ENCODE assay signal across 28 cellular contexts in the genomic region with DNA sequence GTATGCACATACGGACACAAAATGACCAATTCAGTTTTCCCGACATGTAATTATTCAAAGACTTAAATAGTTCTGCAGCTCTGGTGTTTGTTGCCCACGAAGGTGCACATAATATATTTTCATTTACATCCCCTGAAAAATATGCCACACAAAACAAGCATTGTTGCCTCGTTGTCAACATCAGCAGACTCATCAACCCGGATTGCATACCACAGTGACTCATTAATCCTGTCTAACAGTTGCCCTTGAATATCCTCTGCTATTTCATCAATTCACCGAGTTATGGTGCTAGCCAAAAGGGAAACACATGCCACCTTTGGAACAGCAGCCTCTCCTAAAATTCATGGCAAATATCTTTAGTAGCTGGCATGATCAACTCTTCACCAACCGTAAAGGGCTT.
DNase-seq lines count a peak whose midpoint lies in the region; ATAC-seq and TF ChIP-seq lines count a peak whose summit lies in the region.
"Had no signal": no experiment of that assay in that cellular context is flagged by ENCODE, and none has a peak within 500 bp of the region (broad histone marks: within the 10 kb centered on the region; RNA-seq: fewer than 3 reads in every experiment).

No MANE protein-coding gene starts in this region.

- TF ChIP-seq CTCF in mammary epithelial cell (conservative IDR thresholded peaks at IDR 0.05 in 1 of 2, IDR thresholded peaks at IDR 0.05 in 1 of 2; ENCODE audit: extremely low read depth in 1 of 2, insufficient read depth in 1 of 2, low read depth in 1 of 2, low read length in 2 of 2) (no peak), retinal pigment epithelial cell (conservative IDR thresholded peaks at IDR 0.05; ENCODE audit: low read depth, low read length) (no peak)

- no peaks in the 10 kb centered on the region for H3K9me3 ChIP-seq in mammary epithelial cell (replicated peaks; ENCODE audit: insufficient read depth, low read length)
- H3K9me3 ChIP-seq: esophagus muscularis mucosa, sigmoid colon, suprapubic skin, upper lobe of right lung had no signal

- H3K36me3 ChIP-seq in mammary epithelial cell (ENCODE audit: insufficient read depth, low read length) = no peaks in the 10 kb centered on the region
- H3K36me3 ChIP-seq: cardiac muscle cell, esophagus muscularis mucosa, sigmoid colon, suprapubic skin, upper lobe of right lung had no signal

- in situ Hi-C loops in mammary epithelial cell (cut with MboI; ENCODE audit: low sequenced_read_pairs in 2 of 2) = no loop called here

- BruUV-seq in mammary epithelial cell (replicated peaks; lab: Mats Ljungman, UMichigan) = no TSS peak

- peak overlapping the region; percentile 47 for H3K27ac ChIP-seq in mammary epithelial cell (ENCODE audit: insufficient read depth, low read depth, low read length)
- H3K27ac ChIP-seq in substantia nigra (ENCODE audit: low read depth, low read length, poor library complexity, severe bottlenecking) = no peak overlapping the region
- H3K27ac ChIP-seq: cardiac muscle cell, esophagus muscularis mucosa, hepatocyte, sigmoid colon, suprapubic skin, upper lobe of right lung had no signal

- H3K79me2 ChIP-seq in mammary epithelial cell (ENCODE audit: insufficient read depth, low read length) = no peaks in the 10 kb centered on the region
- H3K79me2 ChIP-seq: hepatocyte had no signal

- H3K4me3 ChIP-seq in mammary epithelial cell (replicated peaks in 1 of 3; ENCODE audit: insufficient read depth in 1 of 3, low read depth in 2 of 3, low read length in 3 of 3) (no peak overlapping the region), retinal pigment epithelial cell (ENCODE audit: low read length) (no peak overlapping the region)
- H3K4me3 ChIP-seq: cardiac muscle cell, esophagus muscularis mucosa, hepatocyte, K562, sigmoid colon, suprapubic skin, upper lobe of right lung had no signal

- no peaks in the 10 kb centered on the region for H3K27me3 ChIP-seq in mammary epithelial cell (ENCODE audit: insufficient read depth, low read length)
- H3K27me3 ChIP-seq: cardiac muscle cell, esophagus muscularis mucosa, hepatocyte, sigmoid colon, suprapubic skin, upper lobe of right lung had no signal

- DNase-seq in HS-5 (ENCODE audit: low read depth) (peak; percentile 46), RKO (ENCODE audit: low spot score) (peak; percentile 17), mammary epithelial cell (peak; percentile 75), retinal pigment epithelial cell (ENCODE audit: low read depth) (peak; percentile 41), substantia nigra (lab: John Stamatoyannopoulos, UW) (no peak), NCI-H1092 treated with DMSO at 0.1 percent for 48 hours (lab: John Stamatoyannopoulos, UW) (no peak)
- DNase-seq: activated B cell treated with CpG ODN at 0.5 μM for 24 hours; activated naive CD4-positive, alpha-beta T cell treated with anti-CD3 and anti-CD28 coated beads, Interleukin-2, amount 50 U/mL, for 16 hours; amniotic stem cell; CD4-positive, alpha-beta T cell; cortex of kidney; endodermal cell; foreskin melanocyte; NCI-H1417 treated with DMSO at 0.1 percent for 48 hours; NCI-H2081 treated with DMSO at 0.1 percent for 48 hours; NCI-H446; NCI-H82; Right ventricle myocardium superior; sigmoid colon; stimulated activated CD4-positive, alpha-beta T cell treated with anti-CD3 and anti-CD28 coated beads, Interleukin-4, amount 100 ng/mL, for 4 hours; upper lobe of right lung had no signal

- H3K4me1 ChIP-seq in mammary epithelial cell (ENCODE audit: insufficient read depth, low read length) = peaks cover 14% of the 10 kb centered on the region
- H3K4me1 ChIP-seq: esophagus muscularis mucosa, sigmoid colon, suprapubic skin, upper lobe of right lung had no signal

- ATAC-seq in HG03442 (IDR thresholded peaks at IDR 0.05; ENCODE audit: unreplicated experiment) = no peak
- ATAC-seq: K562; stimulated activated memory B cell treated with anti-CD40 and anti-IgM and Interleukin-4, amounts not matched to agents 10 μg/mL and 1 μg/mL and 100 μg/mL, for 72 hours; upper lobe of right lung had no signal

- 40% methylated on average over 7 of the region's 7 CpGs for WGBS in mammary epithelial cell (ENCODE audit: low coverage, missing lambda C conversion rate)

- no peak overlapping the region for H3K9ac ChIP-seq in mammary epithelial cell (ENCODE audit: insufficient read depth, low read length)

- H3K4me2 ChIP-seq in mammary epithelial cell (ENCODE audit: insufficient read depth, low read depth, low read length) = peak overlapping the region; percentile 12
- H3K4me2 ChIP-seq: hepatocyte had no signal

- no peaks in the 10 kb centered on the region for H4K20me1 ChIP-seq in mammary epithelial cell (ENCODE audit: insufficient read depth, low read length)

- CTCF ChIA-PET in mammary epithelial cell (lab: Charles Lee; ENCODE audit: low non-redundant PET) = no interaction called here

- intact Hi-C loops in mammary epithelial cell (cut with micrococcal nuclease) = no loop called here

- dilution Hi-C loops in mammary epithelial cell (cut with HindIII; ENCODE audit: low sequenced_read_pairs) = no loop called here

- no peak overlapping the region for H2AFZ ChIP-seq in mammary epithelial cell (ENCODE audit: low read depth, low read length)
- H2AFZ ChIP-seq: hepatocyte had no signal

Comparison
In these comparisons a context has a peak if more than half of its experiments do, and no peak if none do; other contexts are left out.
1. DNase-seq: peak in HS-5 (single experiment), RKO (single experiment), mammary epithelial cell (single experiment) and retinal pigment epithelial cell (single experiment); none in substantia nigra (0 of 49) and NCI-H1092 treated with DMSO at 0.1 percent for 48 hours (single experiment).